In genomic region chr18:3748081-3748480, GRCh38 we compare ENCODE assay signal across 17 cellular contexts.
"Had no signal": no experiment of that assay in that cellular context is flagged by ENCODE, and none has a peak within 500 bp of the region (broad histone marks: within the 10 kb centered on the region; RNA-seq: fewer than 3 reads in every experiment).

No MANE protein-coding gene starts in this region.

- DNase-seq: activated CD4-positive, alpha-beta T cell treated with anti-CD3 and anti-CD28 coated beads, Interleukin-2, amount 50 U/mL, for 4 hours; activated CD8-positive, alpha-beta memory T cell treated with anti-CD3 and anti-CD28 coated beads, Interleukin-2, amount 10 ng/mL, durations not matched to agents 7 days and 5 days; activated effector memory CD4-positive, alpha-beta T cell treated with anti-CD3 and anti-CD28 coated beads, Interleukin-2, amount 50 U/mL, for 16 hours; activated T-cell treated with anti-CD3 and anti-CD28 coated beads, Interleukin-2, amount 50 U/mL, for 24 hours; amygdala; esophagus squamous epithelium; heart right ventricle; left ventricle myocardium inferior; mesendoderm; occipital lobe; T-helper 2 cell had no signal

- H3K27ac ChIP-seq: gastrocnemius medialis, left ventricle myocardium inferior, prostate gland, right lobe of liver had no signal

- ATAC-seq: activated CD4-positive, CD25-positive, alpha-beta regulatory T cell treated with anti-CD3 and anti-CD28 coated beads, Interleukin-2, amount 50 U/mL, for 24 hours; activated CD8-positive, alpha-beta memory T cell treated with anti-CD3 and anti-CD28 coated beads, Interleukin-2, amount 10 ng/mL, durations not matched to agents 7 days and 5 days; activated naive CD4-positive, alpha-beta T cell treated with anti-CD3 and anti-CD28 coated beads, Interleukin-2, amount 50 U/mL, for 72 hours; gastrocnemius medialis; stimulated activated memory B cell treated with anti-CD40 and anti-IgM and Interleukin-4, amounts not matched to agents 10 μg/mL and 1 μg/mL and 100 μg/mL, for 72 hours had no signal

- H3K4me3 ChIP-seq: esophagus squamous epithelium, gastrocnemius medialis, heart right ventricle, left ventricle myocardium inferior, prostate gland, right lobe of liver had no signal
